In the genomic region with DNA sequence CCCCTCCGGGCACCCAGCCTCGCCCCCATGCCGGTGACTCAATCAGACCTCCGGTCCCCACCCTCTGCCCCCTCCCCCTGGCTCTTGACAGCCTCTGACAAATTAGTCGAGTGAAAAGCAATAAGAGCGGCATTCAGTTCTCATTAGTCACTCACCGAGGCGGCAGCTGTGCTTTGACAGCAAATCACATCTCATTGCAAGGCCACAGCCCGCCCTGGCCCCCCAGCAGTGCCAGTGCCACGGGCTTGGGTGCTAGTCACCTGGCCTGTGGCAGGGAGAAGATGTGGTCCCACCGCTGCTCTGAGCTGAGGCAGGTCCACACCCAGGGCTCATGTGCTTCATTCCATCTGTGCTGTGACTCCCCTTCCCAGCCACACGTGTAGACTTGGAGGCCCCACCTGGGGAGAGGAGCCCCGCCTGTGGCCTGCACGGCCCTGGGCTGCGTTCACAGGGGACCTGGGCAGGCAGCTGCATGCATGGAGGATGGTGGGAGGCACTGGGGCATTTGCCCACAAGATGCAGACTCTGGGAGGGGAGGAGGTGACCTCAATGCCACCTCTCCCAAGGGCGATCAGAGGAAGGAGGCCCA, we compare ENCODE assay signal across 13 cellular contexts. TPM values are rescaled to one million over a fixed set of nuclear protein-coding genes. Genes with fewer than 3 reads are reported as not detected.
DNase-seq lines count a peak whose midpoint lies in the region; ATAC-seq and TF ChIP-seq lines count a peak whose summit lies in the region.
"Had no signal": no experiment of that assay in that cellular context is flagged by ENCODE, and none has a peak within 500 bp of the region (broad histone marks: within the 10 kb centered on the region; RNA-seq: fewer than 3 reads in every experiment).

No MANE protein-coding gene starts in this region.

- H3K27ac ChIP-seq in SJCRH30 = no peak overlapping the region
- H3K27ac ChIP-seq in thyroid gland = no peak overlapping the region

- H3K27ac Mint-ChIP-seq in activated CD8-positive, alpha-beta T cell treated with anti-CD3 and anti-CD28 coated beads, Interleukin-2, amount 10 ng/mL, durations not matched to agents 7 days and 5 days = no peak overlapping the region
- no peak overlapping the region for H3K27ac Mint-ChIP-seq in activated CD8-positive, alpha-beta T cell treated with anti-CD3 and anti-CD28 coated beads for 36 hours
- H3K27ac Mint-ChIP-seq in type B pancreatic cell = peak overlapping the region; percentile 87

- no peaks in the 10 kb centered on the region for H3K36me3 Mint-ChIP-seq in activated CD8-positive, alpha-beta T cell treated with anti-CD3 and anti-CD28 coated beads, Interleukin-2, amount 10 ng/mL, durations not matched to agents 7 days and 5 days (ENCODE audit: low read depth)
- H3K36me3 Mint-ChIP-seq in activated CD8-positive, alpha-beta T cell treated with anti-CD3 and anti-CD28 coated beads for 36 hours (ENCODE audit: low read depth) = no peaks in the 10 kb centered on the region
- H3K36me3 Mint-ChIP-seq in type B pancreatic cell = no peaks in the 10 kb centered on the region

- POLR2A ChIA-PET in activated CD8-positive, alpha-beta T cell treated with anti-CD3 and anti-CD28 coated beads, Interleukin-2, amount 10 ng/mL, durations not matched to agents 7 days and 5 days (lab: Charles Lee) = no interaction called here
- POLR2A ChIA-PET in activated CD8-positive, alpha-beta T cell treated with anti-CD3 and anti-CD28 coated beads for 36 hours (lab: Charles Lee) = no interaction called here

- peak; percentile 19 for ATAC-seq in activated CD8-positive, alpha-beta T cell treated with anti-CD3 and anti-CD28 coated beads, Interleukin-2, amount 10 ng/mL, durations not matched to agents 7 days and 5 days
- ATAC-seq in activated CD8-positive, alpha-beta T cell treated with anti-CD3 and anti-CD28 coated beads for 36 hours = no peak
- ATAC-seq in GM21737 (IDR thresholded peaks at IDR 0.05; ENCODE audit: unreplicated experiment) (no peak), GM21381 (IDR thresholded peaks at IDR 0.05; ENCODE audit: unreplicated experiment) (no peak)

- no peak overlapping the region for H3K4me3 Mint-ChIP-seq in activated CD8-positive, alpha-beta T cell treated with anti-CD3 and anti-CD28 coated beads, Interleukin-2, amount 10 ng/mL, durations not matched to agents 7 days and 5 days
- H3K4me3 Mint-ChIP-seq in activated CD8-positive, alpha-beta T cell treated with anti-CD3 and anti-CD28 coated beads for 36 hours = no peak overlapping the region
- peak overlapping the region; percentile 25 for H3K4me3 Mint-ChIP-seq in type B pancreatic cell

- no peak for DNase-seq in activated CD8-positive, alpha-beta T cell treated with anti-CD3 and anti-CD28 coated beads, Interleukin-2, amount 10 ng/mL, durations not matched to agents 7 days and 5 days
- DNase-seq in activated CD8-positive, alpha-beta T cell treated with anti-CD3 and anti-CD28 coated beads for 36 hours = no peak
- DNase-seq in SJCRH30 (peak; percentile 40 to 54), glomerular visceral epithelial cell (ENCODE audit: extremely low spot score) (peak; percentile 86), type B pancreatic cell (ENCODE audit: extremely low spot score, unreplicated experiment) (no peak), thyroid gland (no peak)
- DNase-seq: activated naive CD4-positive, alpha-beta T cell treated with Interleukin-2 at 50 U/mL for 16 hours; hypothalamus; Karpas-422; NCI-H526 treated with DMSO at 0.1 percent for 48 hours had no signal

- no peaks in the 10 kb centered on the region for H3K9me3 Mint-ChIP-seq in activated CD8-positive, alpha-beta T cell treated with anti-CD3 and anti-CD28 coated beads, Interleukin-2, amount 10 ng/mL, durations not matched to agents 7 days and 5 days (ENCODE audit: insufficient read depth)
- H3K9me3 Mint-ChIP-seq in activated CD8-positive, alpha-beta T cell treated with anti-CD3 and anti-CD28 coated beads for 36 hours = no peaks in the 10 kb centered on the region
- no peaks in the 10 kb centered on the region for H3K9me3 Mint-ChIP-seq in type B pancreatic cell

- H3K4me3 ChIP-seq in SJCRH30 = no peak overlapping the region
- H3K4me3 ChIP-seq in thyroid gland (replicated peaks in 1 of 3) = no peak overlapping the region
- H3K4me3 ChIP-seq: skin epidermis had no signal

- TF ChIP-seq POLR2A in thyroid gland (IDR thresholded peaks at IDR 0.05) = no peak

- H3K27me3 Mint-ChIP-seq in activated CD8-positive, alpha-beta T cell treated with anti-CD3 and anti-CD28 coated beads, Interleukin-2, amount 10 ng/mL, durations not matched to agents 7 days and 5 days (ENCODE audit: low read depth) = no peaks in the 10 kb centered on the region
- H3K27me3 Mint-ChIP-seq in activated CD8-positive, alpha-beta T cell treated with anti-CD3 and anti-CD28 coated beads for 36 hours = no peaks in the 10 kb centered on the region
- no peaks in the 10 kb centered on the region for H3K27me3 Mint-ChIP-seq in type B pancreatic cell

- H3K4me1 Mint-ChIP-seq in activated CD8-positive, alpha-beta T cell treated with anti-CD3 and anti-CD28 coated beads, Interleukin-2, amount 10 ng/mL, durations not matched to agents 7 days and 5 days (ENCODE audit: low read depth) = no peaks in the 10 kb centered on the region
- H3K4me1 Mint-ChIP-seq in activated CD8-positive, alpha-beta T cell treated with anti-CD3 and anti-CD28 coated beads for 36 hours (ENCODE audit: low read depth) = no peaks in the 10 kb centered on the region
- H3K4me1 Mint-ChIP-seq in type B pancreatic cell (ENCODE audit: unreplicated experiment) = peaks cover 19% of the 10 kb centered on the region

- 46 to 58% methylated on average over 8 to 10 of the region's 16 CpGs for WGBS in thyroid gland, 2 donors

- no peak for TF ChIP-seq CTCF in activated CD8-positive, alpha-beta T cell treated with anti-CD3 and anti-CD28 coated beads for 36 hours (IDR thresholded peaks at IDR 0.05)
- TF ChIP-seq CTCF in type B pancreatic cell (conservative IDR thresholded peaks at IDR 0.05) (no peak), thyroid gland (IDR thresholded peaks at IDR 0.05) (no peak)

- H3K4me1 ChIP-seq in SJCRH30 (peaks cover 14% of the 10 kb centered on the region), thyroid gland (peaks cover 0 to 4% of the 10 kb centered on the region in 2 donors)

- H3K9me3 ChIP-seq in SJCRH30 (replicated peaks) (no peaks in the 10 kb centered on the region), thyroid gland (no peaks in the 10 kb centered on the region)

- H3K36me3 ChIP-seq in SJCRH30 (no peaks in the 10 kb centered on the region), thyroid gland (no peaks in the 10 kb centered on the region)

- intact Hi-C loops in activated CD8-positive, alpha-beta T cell treated with anti-CD3 and anti-CD28 coated beads for 36 hours (cut with micrococcal nuclease) = no loop called here
- intact Hi-C loops in thyroid gland (cut with DNase I) = no loop called here

- H3K27me3 ChIP-seq in SJCRH30 = peaks cover 14% of the 10 kb centered on the region
- no peaks in the 10 kb centered on the region for H3K27me3 ChIP-seq in thyroid gland

- CTCF ChIA-PET in activated CD8-positive, alpha-beta T cell treated with anti-CD3 and anti-CD28 coated beads, Interleukin-2, amount 10 ng/mL, durations not matched to agents 7 days and 5 days (lab: Charles Lee) = no interaction called here
- CTCF ChIA-PET in activated CD8-positive, alpha-beta T cell treated with anti-CD3 and anti-CD28 coated beads for 36 hours (lab: Charles Lee) = no interaction called here

RNA-seq across cellular contexts. Expression of a gene that starts 7.4 kb away (rescaled TPM):
- total RNA-seq in activated CD8-positive, alpha-beta T cell treated with anti-CD3 and anti-CD28 coated beads, Interleukin-2, amount 10 ng/mL, durations not matched to agents 7 days and 5 days = not detected
- not detected for total RNA-seq in activated CD8-positive, alpha-beta T cell treated with anti-CD3 and anti-CD28 coated beads for 36 hours
- not detected in 2 replicates for total RNA-seq in SJCRH30 (2014; rRNA removed; shearing (Covaris generic))
- 2.2 and 11.1 TPM in 2 replicates for total RNA-seq in type B pancreatic cell (ENCODE audit: low replicate concordance)
- not detected for total RNA-seq in thyroid gland

RNA-seq across cellular contexts. Expression of a gene that starts 18.0 kb away (rescaled TPM):
- total RNA-seq in activated CD8-positive, alpha-beta T cell treated with anti-CD3 and anti-CD28 coated beads, Interleukin-2, amount 10 ng/mL, durations not matched to agents 7 days and 5 days = not detected
- not detected for total RNA-seq in activated CD8-positive, alpha-beta T cell treated with anti-CD3 and anti-CD28 coated beads for 36 hours
- not detected in 2 replicates for total RNA-seq in SJCRH30 (2014; rRNA removed; shearing (Covaris generic))
- total RNA-seq in type B pancreatic cell (ENCODE audit: low replicate concordance) (1,584 and 3,976 TPM in 2 replicates), thyroid gland (not detected)

RNA-seq across cellular contexts. Expression of a gene that starts 39.8 kb away (rescaled TPM):
- total RNA-seq in activated CD8-positive, alpha-beta T cell treated with anti-CD3 and anti-CD28 coated beads, Interleukin-2, amount 10 ng/mL, durations not matched to agents 7 days and 5 days = not detected
- 1 to 10 TPM; 8.1 to 8.2 TPM for total RNA-seq in activated CD8-positive, alpha-beta T cell treated with anti-CD3 and anti-CD28 coated beads for 36 hours
- total RNA-seq in SJCRH30 (2014; rRNA removed; shearing (Covaris generic)) = 513 and 574 TPM in 2 replicates
- total RNA-seq in type B pancreatic cell (ENCODE audit: low replicate concordance) (2,350 and 3,865 TPM in 2 replicates), thyroid gland (10 to 100 TPM in 3 of 4 donors, 1 to 10 TPM in 1; 9.9 to 26.6 (median 18.1) TPM)

Comparison
In these comparisons a context has a peak if more than half of its experiments do, and no peak if none do; other contexts are left out.
1. DNase-seq: peak in SJCRH30 (2 of 2) and glomerular visceral epithelial cell (single experiment); none in activated CD8-positive, alpha-beta T cell treated with anti-CD3 and anti-CD28 coated beads, Interleukin-2, amount 10 ng/mL, durations not matched to agents 7 days and 5 days (single experiment), activated CD8-positive, alpha-beta T cell treated with anti-CD3 and anti-CD28 coated beads for 36 hours (single experiment), type B pancreatic cell (single experiment) and thyroid gland (0 of 2).
2. RNA of a gene that starts 18.0 kb away (total RNA-seq): 1,584 to 3,976 TPM in type B pancreatic cell; not detected in activated CD8-positive, alpha-beta T cell treated with anti-CD3 and anti-CD28 coated beads, Interleukin-2, amount 10 ng/mL, durations not matched to agents 7 days and 5 days, not detected in activated CD8-positive, alpha-beta T cell treated with anti-CD3 and anti-CD28 coated beads for 36 hours, not detected in SJCRH30 and not detected in thyroid gland; every median in the first group is over 1,000 times any median in the second.
3. RNA of a gene that starts 39.8 kb away (total RNA-seq): 2,350 to 3,865 TPM in type B pancreatic cell and 513 to 574 TPM in SJCRH30; 9.9 to 26.6 TPM in thyroid gland, 8.1 to 8.2 TPM in activated CD8-positive, alpha-beta T cell treated with anti-CD3 and anti-CD28 coated beads for 36 hours and not detected in activated CD8-positive, alpha-beta T cell treated with anti-CD3 and anti-CD28 coated beads, Interleukin-2, amount 10 ng/mL, durations not matched to agents 7 days and 5 days; every median in the first group is over 10 times any median in the second.